Comparison of ENCODE assay signal across 1 cellular context in the genomic region with DNA sequence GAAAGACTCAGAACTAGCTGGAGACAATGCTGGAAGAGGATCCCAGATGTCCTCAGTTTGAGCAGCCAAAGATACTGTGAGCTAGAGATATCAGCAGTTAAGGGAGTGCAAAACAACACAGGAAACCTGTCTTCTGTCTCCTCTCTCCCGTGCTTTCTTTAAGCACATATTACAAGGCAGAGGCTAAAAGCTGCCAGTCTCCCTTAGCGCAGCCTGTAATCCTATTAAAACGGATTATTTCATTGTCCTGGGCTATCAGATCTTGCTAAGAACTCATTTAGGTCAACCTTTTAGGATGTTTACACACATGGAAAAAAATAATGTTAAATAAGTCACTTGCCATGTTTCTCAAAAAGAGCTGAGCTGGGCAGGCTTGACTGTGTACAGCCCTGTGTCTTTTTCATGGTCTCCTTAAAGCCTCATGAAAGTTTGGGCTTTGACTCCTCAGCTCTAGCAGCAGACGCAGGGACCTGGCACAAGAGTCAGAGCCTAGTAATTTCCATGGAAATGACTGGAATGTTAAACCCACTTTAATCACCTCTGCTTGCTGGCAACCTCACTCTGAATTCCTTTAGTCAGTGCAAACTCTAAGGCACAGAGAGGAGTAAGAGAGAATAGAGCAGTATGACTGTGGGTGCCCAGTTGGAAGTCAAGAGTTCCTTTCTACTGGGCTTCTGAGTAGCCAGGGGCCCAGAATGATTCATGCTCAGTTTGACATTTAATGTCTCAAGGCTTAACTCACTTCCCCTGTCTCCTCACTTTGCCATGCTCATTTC.
A peak's percentile ranks its signal among the peaks of the same experiment; 100 is the strongest.
TF ChIP-seq lines count a peak whose summit lies in the region.

No MANE protein-coding gene starts in this region.

TF ChIP-seq in SK-N-SH, 30 proteins besides CTCF, POLR2A, EP300 and RAD21 (continued from another document):
- TF ChIP-seq, protein P1, sequence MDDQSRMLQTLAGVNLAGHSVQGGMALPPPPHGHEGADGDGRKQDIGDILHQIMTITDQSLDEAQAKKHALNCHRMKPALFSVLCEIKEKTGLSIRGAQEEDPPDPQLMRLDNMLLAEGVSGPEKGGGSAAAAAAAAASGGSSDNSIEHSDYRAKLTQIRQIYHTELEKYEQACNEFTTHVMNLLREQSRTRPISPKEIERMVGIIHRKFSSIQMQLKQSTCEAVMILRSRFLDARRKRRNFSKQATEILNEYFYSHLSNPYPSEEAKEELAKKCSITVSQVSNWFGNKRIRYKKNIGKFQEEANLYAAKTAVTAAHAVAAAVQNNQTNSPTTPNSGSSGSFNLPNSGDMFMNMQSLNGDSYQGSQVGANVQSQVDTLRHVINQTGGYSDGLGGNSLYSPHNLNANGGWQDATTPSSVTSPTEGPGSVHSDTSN (IDR thresholded peaks at IDR 0.05) = peak; percentile 69
- TF ChIP-seq ELF1 (IDR thresholded peaks at IDR 0.05) (no peak), USF1 (IDR thresholded peaks at IDR 0.05; ENCODE audit: borderline replicate concordance, low read depth) (no peak), RFX5 (IDR thresholded peaks at IDR 0.05; ENCODE audit: low read length) (no peak), RXRA (IDR thresholded peaks at IDR 0.05; ENCODE audit: borderline replicate concordance, low read depth) (peak; percentile 32; the same call in 1 of the 2 replicates), TEAD4 (IDR thresholded peaks at IDR 0.05; ENCODE audit: borderline replicate concordance, insufficient read depth) (peak; percentile 69; the same call in 1 of the 2 replicates), GATA2 (CRISPR knock-in tag; IDR thresholded peaks at IDR 0.05) (peak; percentile 45), NFIC (IDR thresholded peaks at IDR 0.05; ENCODE audit: borderline replicate concordance) (peak; percentile 56), FOSL2 (IDR thresholded peaks at IDR 0.05; ENCODE audit: borderline replicate concordance, low read depth) (peak; percentile 59; the same call in 1 of the 2 replicates), MXI1 (IDR thresholded peaks at IDR 0.05; ENCODE audit: low read depth, low read length) (no peak)
